ENCODE assay signal across 15 cellular contexts in the genomic region with DNA sequence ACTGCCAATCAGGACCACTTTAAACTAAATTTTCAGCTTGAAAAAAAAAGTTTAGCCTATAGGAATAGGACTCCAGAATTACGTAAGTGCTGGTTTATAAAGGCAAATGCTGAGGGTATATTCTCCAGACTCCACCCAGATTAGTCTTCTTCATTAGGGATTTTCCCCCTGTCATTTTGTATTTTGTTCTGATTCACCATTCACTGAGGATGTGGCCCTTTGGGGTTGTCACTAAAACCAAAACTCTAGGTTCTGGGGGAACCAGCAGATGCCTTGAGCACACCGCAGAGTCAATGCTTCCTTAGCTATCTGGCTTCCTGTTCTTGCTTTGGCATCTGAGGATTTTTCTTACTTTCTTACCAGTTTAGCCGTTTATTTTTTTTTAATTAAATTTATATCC. TPM values are rescaled to one million over a fixed set of nuclear protein-coding genes. Genes with fewer than 3 reads are reported as not detected.
DNase-seq lines count a peak whose midpoint lies in the region; ATAC-seq and TF ChIP-seq lines count a peak whose summit lies in the region.
"Had no signal": no experiment of that assay in that cellular context is flagged by ENCODE, and none has a peak within 500 bp of the region (broad histone marks: within the 10 kb centered on the region; RNA-seq: fewer than 3 reads in every experiment).

No MANE protein-coding gene starts in this region.

- no peak for TF ChIP-seq POLR2A in erythroblast (IDR thresholded peaks at IDR 0.05; ENCODE audit: low read length)
- no peak for TF ChIP-seq POLR2A in stomach (IDR thresholded peaks at IDR 0.05)

- H3K27me3 Mint-ChIP-seq in stimulated activated memory B cell treated with anti-CD40 and anti-IgM and Interleukin-4, amounts not matched to agents 10 μg/mL and 1 μg/mL and 100 μg/mL, for 72 hours = peaks cover 38% of the 10 kb centered on the region

- peak; percentile 22 for DNase-seq in activated T-cell treated with anti-CD3 and anti-CD28 coated beads, Interleukin-2, amount 50 U/mL, for 48 hours
- DNase-seq in activated T-cell treated with anti-CD3 and anti-CD28 coated beads for 4 hours = no peak
- no peak for DNase-seq in erythroblast (lab: John Stamatoyannopoulos, UW)
- no peak for DNase-seq in stomach
- DNase-seq in NCI-H2107 treated with DMSO at 0.1 percent for 48 hours (lab: John Stamatoyannopoulos, UW; ENCODE audit: unreplicated experiment) = no peak
- DNase-seq: amygdala, DMS79, NCI-H345 had no signal

- intact Hi-C loops in stomach (cut with DNase I; ENCODE audit: low total_unique reads) = no loop called here

- no peaks in the 10 kb centered on the region for H3K36me3 Mint-ChIP-seq in stimulated activated memory B cell treated with anti-CD40 and anti-IgM and Interleukin-4, amounts not matched to agents 10 μg/mL and 1 μg/mL and 100 μg/mL, for 72 hours
- H3K36me3 Mint-ChIP-seq: WTC11 had no signal

- ATAC-seq in GM21515 (IDR thresholded peaks at IDR 0.05; ENCODE audit: unreplicated experiment) (peak; percentile 99), HG03095 (IDR thresholded peaks at IDR 0.05; ENCODE audit: unreplicated experiment) (peak; percentile 93)
- ATAC-seq in stimulated activated memory B cell treated with anti-CD40 and anti-IgM and Interleukin-4, amounts not matched to agents 10 μg/mL and 1 μg/mL and 100 μg/mL, for 72 hours = peak; percentile 85
- ATAC-seq: Right ventricle myocardium inferior, WTC11 had no signal

- WGBS in stomach, 5 donors = 73 to 86% (median 85%) methylated on average over 3 of the region's 3 CpGs

- H3K4me3 ChIP-seq in stomach = no peak overlapping the region

- no peak for TF ChIP-seq EP300 in stomach (IDR thresholded peaks at IDR 0.05)

- H3K27ac Mint-ChIP-seq in stimulated activated memory B cell treated with anti-CD40 and anti-IgM and Interleukin-4, amounts not matched to agents 10 μg/mL and 1 μg/mL and 100 μg/mL, for 72 hours = no peak overlapping the region
- H3K27ac Mint-ChIP-seq: WTC11 had no signal

- H3K36me3 ChIP-seq in stomach = no peaks in the 10 kb centered on the region

- TF ChIP-seq CTCF in stomach (IDR thresholded peaks at IDR 0.05) = no peak

- H3K27ac ChIP-seq in stomach = no peak overlapping the region

- H3K4me1 ChIP-seq in stomach = no peaks in the 10 kb centered on the region

- no peaks in the 10 kb centered on the region for H3K4me1 Mint-ChIP-seq in stimulated activated memory B cell treated with anti-CD40 and anti-IgM and Interleukin-4, amounts not matched to agents 10 μg/mL and 1 μg/mL and 100 μg/mL, for 72 hours
- H3K4me1 Mint-ChIP-seq: WTC11 had no signal

- H3K9me3 ChIP-seq in stomach = no peaks in the 10 kb centered on the region

- peaks cover 3% of the 10 kb centered on the region for H3K9me3 Mint-ChIP-seq in stimulated activated memory B cell treated with anti-CD40 and anti-IgM and Interleukin-4, amounts not matched to agents 10 μg/mL and 1 μg/mL and 100 μg/mL, for 72 hours
- H3K9me3 Mint-ChIP-seq: WTC11 had no signal

- no peak overlapping the region for H3K4me3 Mint-ChIP-seq in stimulated activated memory B cell treated with anti-CD40 and anti-IgM and Interleukin-4, amounts not matched to agents 10 μg/mL and 1 μg/mL and 100 μg/mL, for 72 hours
- H3K4me3 Mint-ChIP-seq: WTC11 had no signal

- H3K27me3 ChIP-seq in stomach = peaks cover 0 to 13% (median 0%) of the 10 kb centered on the region in 3 donors

RNA-seq across cellular contexts. Expression of gene SCYGR4, which starts 10.5 kb away (rescaled TPM):
- total RNA-seq in stomach = not detected
- not detected for polyA plus RNA-seq in stomach
- total RNA-seq: H4, mononuclear cell, Right ventricle myocardium inferior, WTC11 had no signal

RNA-seq across cellular contexts. Expression of gene SCYGR3, which starts 13.1 kb away (rescaled TPM):
- total RNA-seq in stomach = not detected
- not detected for polyA plus RNA-seq in stomach
- total RNA-seq: H4, mononuclear cell, Right ventricle myocardium inferior, WTC11 had no signal

RNA-seq across cellular contexts. Expression of gene SCYGR2, which starts 29.1 kb away (rescaled TPM):
- not detected for total RNA-seq in stomach
- polyA plus RNA-seq in stomach = not detected
- total RNA-seq: H4, mononuclear cell, Right ventricle myocardium inferior, WTC11 had no signal

RNA-seq across cellular contexts. Expression of gene SCYGR5, which starts 38.8 kb away (rescaled TPM):
- total RNA-seq in stomach = not detected
- not detected for polyA plus RNA-seq in stomach
- total RNA-seq: H4, mononuclear cell, Right ventricle myocardium inferior, WTC11 had no signal

Comparison
In these comparisons a context has a peak if more than half of its experiments do, and no peak if none do; other contexts are left out.
1. DNase-seq: peak in activated T-cell treated with anti-CD3 and anti-CD28 coated beads, Interleukin-2, amount 50 U/mL, for 48 hours (2 of 2); none in activated T-cell treated with anti-CD3 and anti-CD28 coated beads for 4 hours (single experiment), erythroblast (0 of 2), stomach (single experiment) and NCI-H2107 treated with DMSO at 0.1 percent for 48 hours (single experiment).
2. Peak in every context shown above with its lines, with median percentiles within 50 percentile points of each other: ATAC-seq.